ENCODE assay signal across 27 cellular contexts in the genomic region with DNA sequence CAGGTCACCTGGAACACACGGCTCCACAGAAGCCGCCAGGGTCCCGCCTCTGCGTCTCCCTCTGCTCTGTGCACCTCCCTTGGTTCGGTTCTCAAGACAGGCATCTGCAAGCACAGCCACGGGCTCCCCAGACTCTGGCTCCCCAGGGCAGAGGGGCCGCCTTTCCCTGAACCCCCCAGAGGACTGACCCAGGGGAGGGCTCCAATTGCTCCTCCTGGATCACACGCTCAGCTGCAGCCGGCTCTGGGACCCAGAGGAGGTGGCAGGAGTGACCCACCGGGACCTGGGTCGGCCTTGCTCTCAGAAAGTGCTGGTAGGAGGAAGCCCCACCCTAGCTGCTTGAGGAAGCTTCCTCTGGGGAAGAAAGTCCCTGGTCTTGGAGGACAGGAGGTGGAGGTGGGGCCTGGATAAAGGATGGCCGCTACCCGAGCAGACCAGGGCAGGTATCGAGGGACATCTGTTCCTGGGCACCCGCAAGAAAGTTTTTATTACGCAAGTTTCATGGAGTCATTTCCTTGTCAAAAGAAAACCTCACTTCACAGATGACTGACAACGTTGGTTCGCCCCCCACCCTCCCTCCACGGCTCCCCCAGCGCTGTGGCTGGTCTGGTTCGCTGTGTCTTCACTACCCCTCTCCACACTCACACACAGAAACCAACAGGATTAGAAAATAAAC.
DNase-seq lines count a peak whose midpoint lies in the region; ATAC-seq, FAIRE-seq and TF ChIP-seq lines count a peak whose summit lies in the region.
"Had no signal": no experiment of that assay in that cellular context is flagged by ENCODE, and none has a peak within 500 bp of the region (broad histone marks: within the 10 kb centered on the region; RNA-seq: fewer than 3 reads in every experiment).

No MANE protein-coding gene starts in this region.

- CTCF ChIA-PET in K562 (lab: Yijun Ruan, JAX; ENCODE audit: low intra/inter-chr PET ratio), result no interaction called here

- intact Hi-C loops in cardiac septum (cut with DNase I), result no loop called here
- intact Hi-C loops in left ventricle myocardium inferior (cut with micrococcal nuclease), result no loop called here
- intact Hi-C loops in K562 (cut with micrococcal nuclease), result no loop called here

- no peaks in the 10 kb centered on the region for H3K4me1 ChIP-seq in left ventricle myocardium inferior
- peaks cover 0 to 3% of the 10 kb centered on the region in 2 experiments; a peak in 1 of 5 replicates for H3K4me1 ChIP-seq in K562 (replicated peaks in 1 of 2; ENCODE audit: control insufficient read depth in 2 of 2, insufficient read depth in 2 of 2, low read length in 2 of 2)
- H3K4me1 ChIP-seq in mesendoderm (ENCODE audit: control insufficient read depth, low read depth, low read length), result no peaks in the 10 kb centered on the region
- H3K4me1 ChIP-seq: adrenal gland, SJCRH30 had no signal

- TF ChIP-seq EP300 in K562 (IDR thresholded peaks at IDR 0.05; ENCODE audit: low read length), result no peak

- H4K8ac ChIP-seq in mesendoderm (ENCODE audit: low read depth, low read length), result no peak overlapping the region

- no peak for TF ChIP-seq POLR2A in K562 (conservative IDR thresholded peaks at IDR 0.05)

- no peak for FAIRE-seq in K562 (lab: Jason Lieb, UNC)
- FAIRE-seq: GM18507, GM19239, H54, urothelium cell line had no signal

- POLR2A ChIA-PET in K562 (lab: Yijun Ruan, JAX), result no interaction called here

- no peaks in the 10 kb centered on the region for H4K20me1 ChIP-seq in K562 (replicated peaks; ENCODE audit: control insufficient read depth, insufficient read depth, low read length)

- H3K79me2 ChIP-seq in K562 (ENCODE audit: control insufficient read depth, insufficient read depth, low read length) (no peaks in the 10 kb centered on the region), mesendoderm (ENCODE audit: control insufficient read depth, insufficient read depth, low read length) (no peaks in the 10 kb centered on the region)

- no peak overlapping the region for H3K23ac ChIP-seq in mesendoderm (ENCODE audit: low read length)

- DNase-seq in cardiac septum (ENCODE audit: low spot score), result peak; percentile 75
- DNase-seq in left ventricle myocardium inferior, result no peak
- DNase-seq in K562 (ENCODE audit: extremely low read depth in 1 of 4, low spot score in 3 of 4), result no peak
- no peak for DNase-seq in mesendoderm
- no peak for DNase-seq in DMS53 (lab: John Stamatoyannopoulos, UW)
- DNase-seq: activated CD4-positive, alpha-beta T cell treated with anti-CD3 and anti-CD28 coated beads, Interleukin-2, amount 10 ng/mL, durations not matched to agents 24 days and 14 days; activated naive CD4-positive, alpha-beta T cell treated with anti-CD3 and anti-CD28 coated beads, Interleukin-2, amount 10 ng/mL, durations not matched to agents 7 days and 5 days; activated T-cell treated with anti-CD3 and anti-CD28 coated beads, Interleukin-2, amount 50 U/mL, for 72 hours; DMS 273 treated with DMSO at 0.1 percent for 48 hours; foreskin fibroblast; NCI-H146; NCI-H226; SJCRH30; stimulated activated naive CD4-positive, alpha-beta T cell; T1000 had no signal

- H3K27me3 Mint-ChIP-seq in activated T-helper 17 cell treated with anti-CD3 and anti-CD28 coated beads, Interleukin-2, amount 50 U/mL, for 72 hours, result peaks cover 40% of the 10 kb centered on the region

- no peak overlapping the region for H3K27ac Mint-ChIP-seq in activated T-helper 17 cell treated with anti-CD3 and anti-CD28 coated beads, Interleukin-2, amount 50 U/mL, for 72 hours
- H3K27ac Mint-ChIP-seq: activated CD4-positive, alpha-beta T cell treated with anti-CD3 and anti-CD28 coated beads, Interleukin-2, amount 10 ng/mL, durations not matched to agents 24 days and 14 days; activated naive CD4-positive, alpha-beta T cell treated with anti-CD3 and anti-CD28 coated beads, Interleukin-2, amount 10 ng/mL, durations not matched to agents 7 days and 5 days; activated T-cell treated with anti-CD3 and anti-CD28 coated beads, Interleukin-2, amount 50 U/mL, for 72 hours; B cell; dendritic cell treated with granulocyte-macrophage colony-stimulating factor and Interleukin-4, amounts not matched to agents 40 ng/mL and 50 ng/mL, for 4 days; natural killer cell treated with Interleukin-12 subunit alpha and Interleukin-12 subunit beta and Interleukin-15 and Interleukin-18, amount 100 ng/mL, for 72 hours had no signal

- 0% methylated on average over 20 of the region's 21 CpGs for WGBS in K562 (ENCODE audit: insufficient coverage, low coverage, missing lambda C conversion rate)
- no CpG with 5 or more reads among the region's 21 CpGs for WGBS in mesendoderm (ENCODE audit: extremely low coverage, insufficient coverage, low lambda C conversion rate)

- H3K9me1 ChIP-seq in K562 (ENCODE audit: control insufficient read depth, insufficient read depth, low read length), result no peaks in the 10 kb centered on the region

- H3K36me3 ChIP-seq in left ventricle myocardium inferior (no peaks in the 10 kb centered on the region), K562 (ENCODE audit: control insufficient read depth, insufficient read depth, low read length) (no peaks in the 10 kb centered on the region), mesendoderm (ENCODE audit: control insufficient read depth, insufficient read depth, low read length) (no peaks in the 10 kb centered on the region)
- H3K36me3 ChIP-seq: adrenal gland, SJCRH30 had no signal

- H2BK5ac ChIP-seq in mesendoderm (ENCODE audit: low read length), result no peak overlapping the region

- no peak overlapping the region for H2BK15ac ChIP-seq in mesendoderm (replicated peaks; ENCODE audit: low read depth)

- no peaks in the 10 kb centered on the region for H3K79me1 ChIP-seq in mesendoderm (ENCODE audit: low read length)

- H3K4me1 Mint-ChIP-seq in activated T-helper 17 cell treated with anti-CD3 and anti-CD28 coated beads, Interleukin-2, amount 50 U/mL, for 72 hours, result no peaks in the 10 kb centered on the region
- H3K4me1 Mint-ChIP-seq: activated CD4-positive, alpha-beta T cell treated with anti-CD3 and anti-CD28 coated beads, Interleukin-2, amount 10 ng/mL, durations not matched to agents 24 days and 14 days; activated naive CD4-positive, alpha-beta T cell treated with anti-CD3 and anti-CD28 coated beads, Interleukin-2, amount 10 ng/mL, durations not matched to agents 7 days and 5 days; B cell had no signal

- H2AFZ ChIP-seq in K562 (ENCODE audit: low read depth, low read length), result no peak overlapping the region

- ATAC-seq in K562 (0 out of 3 replicates have a peak, but pooled peaks have one; percentile 18), HG02588 (IDR thresholded peaks at IDR 0.05; ENCODE audit: unreplicated experiment) (no peak)
- ATAC-seq in activated T-helper 17 cell treated with anti-CD3 and anti-CD28 coated beads, Interleukin-2, amount 50 U/mL, for 72 hours (replicated peaks), result no peak
- ATAC-seq: activated T-cell treated with anti-CD3 and anti-CD28 coated beads, Interleukin-2, amount 50 U/mL, for 72 hours; esophagus mucosa; natural killer cell treated with Interleukin-12 subunit alpha and Interleukin-12 subunit beta and Interleukin-15 and Interleukin-18, amount 100 ng/mL, for 72 hours had no signal

- no peak overlapping the region for H3K27ac ChIP-seq in left ventricle myocardium inferior (replicated peaks)
- no peak overlapping the region for H3K27ac ChIP-seq in K562 (ENCODE audit: extremely low read depth, low read depth, low read length)
- no peak overlapping the region for H3K27ac ChIP-seq in mesendoderm (ENCODE audit: low read depth, low read length)
- H3K27ac ChIP-seq: adrenal gland, SJCRH30 had no signal

- H4K5ac ChIP-seq in mesendoderm (ENCODE audit: low read length), result no peak overlapping the region

- H2BK120ac ChIP-seq in mesendoderm (ENCODE audit: low read depth, low read length), result no peak overlapping the region

- no peak overlapping the region for H3K56ac ChIP-seq in mesendoderm (ENCODE audit: low read length)

- H3K27me3 ChIP-seq in left ventricle myocardium inferior (ENCODE audit: low read depth), result peaks cover 7% of the 10 kb centered on the region
- peaks cover 47 to 67% of the 10 kb centered on the region in 2 experiments for H3K27me3 ChIP-seq in K562 (ENCODE audit: control insufficient read depth in 2 of 2, insufficient read depth in 2 of 2, low read length in 2 of 2)
- no peaks in the 10 kb centered on the region for H3K27me3 ChIP-seq in mesendoderm (ENCODE audit: insufficient read depth, low read length, poor library complexity)
- H3K27me3 ChIP-seq: adrenal gland, SJCRH30 had no signal

- H3K4ac ChIP-seq in mesendoderm (ENCODE audit: low read depth, low read length), result peak overlapping the region; percentile 6

- H3K9ac ChIP-seq in K562 (ENCODE audit: insufficient read depth in 1 of 2, low read depth in 2 of 2, low read length in 2 of 2), result no peak overlapping the region
- no peak overlapping the region for H3K9ac ChIP-seq in mesendoderm (ENCODE audit: low read length)

- peak overlapping the region; percentile 9 for H3K18ac ChIP-seq in mesendoderm (ENCODE audit: low read length)

- H3K9me3 ChIP-seq in left ventricle myocardium inferior (replicated peaks) (peaks cover 15% of the 10 kb centered on the region), K562 (replicated peaks; ENCODE audit: control insufficient read depth, insufficient read depth, low read depth, low read length) (no peaks in the 10 kb centered on the region)
- H3K9me3 ChIP-seq: adrenal gland, SJCRH30 had no signal

- no peak overlapping the region for H3K4me2 ChIP-seq in K562 (ENCODE audit: insufficient read depth, low read length)
- H3K4me2 ChIP-seq in mesendoderm (ENCODE audit: low read length), result no peak overlapping the region

- no TSS peak for BruUV-seq in K562 (replicated peaks; lab: Mats Ljungman, UMichigan)

- H3K4me3 Mint-ChIP-seq in activated T-helper 17 cell treated with anti-CD3 and anti-CD28 coated beads, Interleukin-2, amount 50 U/mL, for 72 hours, result no peak overlapping the region
- H3K4me3 Mint-ChIP-seq: activated CD4-positive, alpha-beta T cell treated with anti-CD3 and anti-CD28 coated beads, Interleukin-2, amount 10 ng/mL, durations not matched to agents 24 days and 14 days; activated naive CD4-positive, alpha-beta T cell treated with anti-CD3 and anti-CD28 coated beads, Interleukin-2, amount 10 ng/mL, durations not matched to agents 7 days and 5 days; activated T-cell treated with anti-CD3 and anti-CD28 coated beads, Interleukin-2, amount 50 U/mL, for 72 hours; B cell; dendritic cell treated with granulocyte-macrophage colony-stimulating factor and Interleukin-4, amounts not matched to agents 40 ng/mL and 50 ng/mL, for 4 days; natural killer cell treated with Interleukin-12 subunit alpha and Interleukin-12 subunit beta and Interleukin-15 and Interleukin-18, amount 100 ng/mL, for 72 hours had no signal

- no peak overlapping the region for H3K4me3 ChIP-seq in left ventricle myocardium inferior
- no peak overlapping the region for H3K4me3 ChIP-seq in K562
- H3K4me3 ChIP-seq in mesendoderm (ENCODE audit: low read length), result no peak overlapping the region
- H3K4me3 ChIP-seq: adrenal gland, lung, SJCRH30 had no signal

- H3K9me3 Mint-ChIP-seq in activated T-helper 17 cell treated with anti-CD3 and anti-CD28 coated beads, Interleukin-2, amount 50 U/mL, for 72 hours, result no peaks in the 10 kb centered on the region
- H3K9me3 Mint-ChIP-seq: activated CD4-positive, alpha-beta T cell treated with anti-CD3 and anti-CD28 coated beads, Interleukin-2, amount 10 ng/mL, durations not matched to agents 24 days and 14 days; activated naive CD4-positive, alpha-beta T cell treated with anti-CD3 and anti-CD28 coated beads, Interleukin-2, amount 10 ng/mL, durations not matched to agents 7 days and 5 days; activated T-cell treated with anti-CD3 and anti-CD28 coated beads, Interleukin-2, amount 50 U/mL, for 72 hours; dendritic cell treated with granulocyte-macrophage colony-stimulating factor and Interleukin-4, amounts not matched to agents 40 ng/mL and 50 ng/mL, for 4 days had no signal

- no peak overlapping the region for H2AK5ac ChIP-seq in mesendoderm (ENCODE audit: low read length)

- in situ Hi-C loops in K562 (cut with MboI), result no loop called here

- TF ChIP-seq CTCF in left ventricle myocardium inferior (IDR thresholded peaks at IDR 0.05; ENCODE audit: borderline replicate concordance) (no peak), K562 (IDR thresholded peaks at IDR 0.05 in 2 of 3, conservative IDR thresholded peaks at IDR 0.05 in 1 of 3; ENCODE audit: insufficient read depth in 2 of 3, low read depth in 1 of 3, low read length in 3 of 3) (no peak)

- no peak for TF ChIP-seq RAD21 in K562 (CRISPR knock-in tag; conservative IDR thresholded peaks at IDR 0.05 in 1 of 2, IDR thresholded peaks at IDR 0.05 in 1 of 2)

- no peaks in the 10 kb centered on the region for H3K36me3 Mint-ChIP-seq in activated T-helper 17 cell treated with anti-CD3 and anti-CD28 coated beads, Interleukin-2, amount 50 U/mL, for 72 hours (ENCODE audit: low read depth)
- H3K36me3 Mint-ChIP-seq: natural killer cell treated with Interleukin-12 subunit alpha and Interleukin-12 subunit beta and Interleukin-15 and Interleukin-18, amount 100 ng/mL, for 72 hours had no signal
